Comparison of ENCODE assay signal across 23 cellular contexts in genomic region chr11:11142359-11142758, GRCh38.
DNase-seq lines count a peak whose midpoint lies in the region; ATAC-seq, FAIRE-seq and TF ChIP-seq lines count a peak whose summit lies in the region.
"Had no signal": no experiment of that assay in that cellular context is flagged by ENCODE, and none has a peak within 500 bp of the region (broad histone marks: within the 10 kb centered on the region; RNA-seq: fewer than 3 reads in every experiment).

No MANE protein-coding gene starts in this region.

- TF ChIP-seq POLR2A in esophagus squamous epithelium (IDR thresholded peaks at IDR 0.05): no peak
- no peak for TF ChIP-seq POLR2A in thyroid gland (IDR thresholded peaks at IDR 0.05)
- TF ChIP-seq POLR2A in HepG2 (IDR thresholded peaks at IDR 0.05; ENCODE audit: insufficient read depth in 1 of 2, low read depth in 2 of 2, low read length in 2 of 2): no peak

- H3K4me2 ChIP-seq in HepG2 (ENCODE audit: low read depth, low read length): no peak overlapping the region
- H3K4me2 ChIP-seq: BLaER1 treated with 17β-estradiol and CSF1 and Interleukin-3, amounts not matched to agents 10 nM and 100 nM had no signal

- H3K36me3 ChIP-seq in ascending aorta (no peaks in the 10 kb centered on the region), esophagus squamous epithelium (no peaks in the 10 kb centered on the region), rectal smooth muscle tissue (ENCODE audit: control insufficient read depth, insufficient read depth, low read length) (no peaks in the 10 kb centered on the region), thyroid gland (no peaks in the 10 kb centered on the region), HepG2 (replicated peaks in 1 of 2; ENCODE audit: control insufficient read depth in 1 of 2, insufficient read depth in 2 of 2, low read length in 2 of 2) (no peaks in the 10 kb centered on the region)
- H3K36me3 ChIP-seq: BLaER1 treated with 17β-estradiol and CSF1 and Interleukin-3, amounts not matched to agents 10 nM and 100 nM had no signal

- H4K20me1 ChIP-seq in HepG2 (ENCODE audit: insufficient read depth, low read length): no peaks in the 10 kb centered on the region
- H4K20me1 ChIP-seq: BLaER1 treated with 17β-estradiol and CSF1 and Interleukin-3, amounts not matched to agents 10 nM and 100 nM had no signal

- no peak for ATAC-seq in HepG2
- ATAC-seq: CD8-positive, alpha-beta T cell; GM12878; HCT116 had no signal

- H3K27ac ChIP-seq in ascending aorta (peak overlapping the region; percentile 83 to 88), esophagus squamous epithelium (peak overlapping the region in 3 of 4 donors; percentile 36 to 58 (median 53)), rectal smooth muscle tissue (ENCODE audit: low read depth, low read length) (peak overlapping the region; percentile 54), thyroid gland (peak overlapping the region; percentile 46 to 92 (median 79)), HepG2 (ENCODE audit: extremely low read length, insufficient read depth, low read length) (no peak overlapping the region)
- H3K27ac ChIP-seq: BLaER1 treated with 17β-estradiol and CSF1 and Interleukin-3, amounts not matched to agents 10 nM and 100 nM had no signal

- no peak for TF ChIP-seq EP300 in HepG2 (IDR thresholded peaks at IDR 0.05; ENCODE audit: low read depth in 2 of 2, low read length in 2 of 2)
- TF ChIP-seq EP300 in HepG2 (CRISPR knock-in tag; IDR thresholded peaks at IDR 0.05; ENCODE audit: borderline replicate concordance): no peak

- H3K79me2 ChIP-seq in HepG2 (ENCODE audit: insufficient read depth, low read length): no peaks in the 10 kb centered on the region

- no peak for FAIRE-seq in HepG2 (lab: Jason Lieb, UNC)
- FAIRE-seq: GM12878, RCC 7860 had no signal

- H3K27me3 ChIP-seq in ascending aorta (no peaks in the 10 kb centered on the region), esophagus squamous epithelium (no peaks in the 10 kb centered on the region), rectal smooth muscle tissue (ENCODE audit: control insufficient read depth, insufficient read depth, low read length) (no peaks in the 10 kb centered on the region), thyroid gland (no peaks in the 10 kb centered on the region), HepG2 (ENCODE audit: control insufficient read depth in 1 of 2, insufficient read depth in 2 of 2, low read length in 2 of 2) (no peaks in the 10 kb centered on the region; a peak in 1 of 5 replicates)
- H3K27me3 ChIP-seq: BLaER1 treated with 17β-estradiol and CSF1 and Interleukin-3, amounts not matched to agents 10 nM and 100 nM had no signal

- no peak overlapping the region for H2AFZ ChIP-seq in HepG2 (ENCODE audit: low read length)

- intact Hi-C loops in ascending aorta (cut with DNase I): loop anchor here (5.0 to 10.0 kb wide), 3 partner anchors 208 to 1092 kb away; partner anchors contain the start of gene GALNT18
- intact Hi-C loops in esophagus squamous epithelium (cut with DNase I): no loop called here
- intact Hi-C loops in thyroid gland (cut with DNase I): no loop called here
- intact Hi-C loops in HepG2 (cut with micrococcal nuclease; ENCODE audit: unreplicated experiment): no loop called here

- WGBS in esophagus squamous epithelium, 2 donors: 61 to 67% methylated on average over 4 of the region's 4 CpGs
- 40 to 45% methylated on average over 4 of the region's 4 CpGs for WGBS in thyroid gland, 2 donors
- WGBS in HepG2 (ENCODE audit: low lambda C conversion rate): 39% methylated on average over 3 of the region's 4 CpGs

- CTCF ChIA-PET in HepG2 (lab: Yijun Ruan, JAX; ENCODE audit: low intra/inter-chr PET ratio, low total read pairs): no interaction called here

- H3K9me3 ChIP-seq in ascending aorta (peaks cover 0 to 6% of the 10 kb centered on the region in 2 donors), esophagus squamous epithelium (no peaks in the 10 kb centered on the region), thyroid gland (no peaks in the 10 kb centered on the region), HepG2 (ENCODE audit: low read length) (no peaks in the 10 kb centered on the region)

- POLR2A ChIA-PET in HepG2 (lab: Yijun Ruan, JAX): no interaction called here

- DNase-seq in ascending aorta (ENCODE audit: low spot score in 2 of 2) (peak in 1 of 2 donors; percentile 72), esophagus squamous epithelium (lab: John Stamatoyannopoulos, UW) (no peak), thyroid gland (peak; percentile 50 to 52), dedifferentiated amniotic fluid mesenchymal stem cell (ENCODE audit: extremely low spot score) (no peak), HepG2 (ENCODE audit: low spot score) (no peak), NCI-H2196 (lab: John Stamatoyannopoulos, UW; ENCODE audit: unreplicated experiment) (no peak)
- no peak for DNase-seq in activated CD8-positive, alpha-beta memory T cell treated with anti-CD3 and anti-CD28 coated beads, Interleukin-2, amount 50 U/mL, for 4 hours
- DNase-seq: Calu3; CD8-positive, alpha-beta T cell; EL; GOT3; KG1; NCI-H1105 treated with DMSO at 0.1 percent for 48 hours; NCI-H1694; NCI-H2081 treated with DMSO at 0.1 percent for 48 hours; NCI-H748 treated with DMSO at 0.1 percent for 48 hours; NK-92 treated with Interleukin-12 subunit alpha and Interleukin-12 subunit beta, amount 100 ng/mL, for 24 hours; SHP77 had no signal

- in situ Hi-C loops in HepG2 (cut with HindIII; ENCODE audit: extremely low pct_ligation_motif_present, low pct_unique_long_range_greater_than_20kb): no loop called here

- H3K9ac ChIP-seq in rectal smooth muscle tissue (ENCODE audit: low read length): no peak overlapping the region
- H3K9ac ChIP-seq in HepG2 (ENCODE audit: insufficient read depth, low read depth, low read length): no peak overlapping the region
- H3K9ac ChIP-seq: BLaER1 treated with 17β-estradiol and CSF1 and Interleukin-3, amounts not matched to agents 10 nM and 100 nM had no signal

- no peak overlapping the region for H3K4me3 ChIP-seq in ascending aorta
- no peak overlapping the region for H3K4me3 ChIP-seq in esophagus squamous epithelium
- H3K4me3 ChIP-seq in rectal smooth muscle tissue (ENCODE audit: low read length): no peak overlapping the region
- no peak overlapping the region for H3K4me3 ChIP-seq in thyroid gland (replicated peaks in 1 of 3)
- H3K4me3 ChIP-seq in HepG2 (replicated peaks in 1 of 3; ENCODE audit: insufficient read depth in 1 of 3, low read depth in 2 of 3, low read length in 3 of 3): no peak overlapping the region
- H3K4me3 ChIP-seq: BLaER1 treated with 17β-estradiol and CSF1 and Interleukin-3, amounts not matched to agents 10 nM and 100 nM; GM12878 had no signal

- BruUV-seq in HepG2 (replicated peaks; lab: Mats Ljungman, UMichigan): no TSS peak

- peaks cover 13 to 31% of the 10 kb centered on the region in 2 donors for H3K4me1 ChIP-seq in ascending aorta
- peaks cover 0 to 31% (median 11%) of the 10 kb centered on the region in 3 donors for H3K4me1 ChIP-seq in esophagus squamous epithelium
- H3K4me1 ChIP-seq in rectal smooth muscle tissue (ENCODE audit: control insufficient read depth, insufficient read depth, low read length): peaks cover 13% of the 10 kb centered on the region
- H3K4me1 ChIP-seq in thyroid gland: peaks cover 20 to 28% of the 10 kb centered on the region in 2 donors
- peaks cover 6% of the 10 kb centered on the region; the same call in 1 of the 2 replicates for H3K4me1 ChIP-seq in HepG2 (ENCODE audit: insufficient read depth, low read length)
- H3K4me1 ChIP-seq: BLaER1 treated with 17β-estradiol and CSF1 and Interleukin-3, amounts not matched to agents 10 nM and 100 nM had no signal

- TF ChIP-seq CTCF in ascending aorta (IDR thresholded peaks at IDR 0.05) (no peak), esophagus squamous epithelium (IDR thresholded peaks at IDR 0.05) (no peak), thyroid gland (IDR thresholded peaks at IDR 0.05) (no peak), HepG2 (CRISPR knock-in tag; IDR thresholded peaks at IDR 0.05) (no peak)

- TF ChIP-seq RAD21 in HepG2 (CRISPR knock-in tag; IDR thresholded peaks at IDR 0.05): no peak

Comparison
In these comparisons a context has a peak if more than half of its experiments do, and no peak if none do; other contexts are left out.
1. DNase-seq: peak in thyroid gland (2 of 2); none in esophagus squamous epithelium (single experiment), dedifferentiated amniotic fluid mesenchymal stem cell (single experiment), HepG2 (single experiment), NCI-H2196 (single experiment) and activated CD8-positive, alpha-beta memory T cell treated with anti-CD3 and anti-CD28 coated beads, Interleukin-2, amount 50 U/mL, for 4 hours (single experiment).